2 cellular contexts compared by ENCODE assay signal in genomic region chr13:43246382-43246781, GRCh38.
TF ChIP-seq lines count a peak whose summit lies in the region.

No MANE protein-coding gene starts in this region.

TF ChIP-seq in IMR-90, 13 proteins besides CTCF, POLR2A, EP300 and RAD21:
- TF ChIP-seq NFE2L2 (IDR thresholded peaks at IDR 0.05; ENCODE audit: low read depth, low read length), result no peak
- no peak for TF ChIP-seq ELK1 (IDR thresholded peaks at IDR 0.05; ENCODE audit: borderline replicate concordance, low read depth, low read length)
- TF ChIP-seq MAFK (IDR thresholded peaks at IDR 0.05; ENCODE audit: low read depth, low read length), result no peak
- TF ChIP-seq CEBPB (IDR thresholded peaks at IDR 0.05; ENCODE audit: low read depth, low read length), result no peak
- no peak for TF ChIP-seq SMC3 (IDR thresholded peaks at IDR 0.05; ENCODE audit: low read depth, low read length)
- TF ChIP-seq USF2 (IDR thresholded peaks at IDR 0.05; ENCODE audit: low read depth, low read length), result no peak
- TF ChIP-seq MAZ (IDR thresholded peaks at IDR 0.05; ENCODE audit: borderline replicate concordance, low read depth, low read length), result no peak
- no peak for TF ChIP-seq FOS (IDR thresholded peaks at IDR 0.05; ENCODE audit: low read depth, low read length)
- TF ChIP-seq CHD1 (IDR thresholded peaks at IDR 0.05; ENCODE audit: low read depth, low read length), result no peak
- no peak for TF ChIP-seq BHLHE40 (IDR thresholded peaks at IDR 0.05; ENCODE audit: low read depth, low read length)
- no peak for TF ChIP-seq RFX5 (IDR thresholded peaks at IDR 0.05; ENCODE audit: low read depth, low read length)
- TF ChIP-seq RCOR1 (IDR thresholded peaks at IDR 0.05; ENCODE audit: insufficient replicate concordance, low read length), result no peak
- no peak for TF ChIP-seq MXI1 (IDR thresholded peaks at IDR 0.05; ENCODE audit: borderline replicate concordance, low read depth, low read length)

TF ChIP-seq in SK-N-SH, 30 proteins besides CTCF, POLR2A, EP300 and RAD21:
- TF ChIP-seq FOXM1 (IDR thresholded peaks at IDR 0.05; ENCODE audit: low read depth), result no peak
